In genomic region chr1:161198206-161198876, GRCh38 we compare ENCODE assay signal across 1 cellular context.
TF ChIP-seq lines count a peak whose summit lies in the region.

No MANE protein-coding gene starts in this region.

TF ChIP-seq in GM23338, 12 proteins besides CTCF, POLR2A, EP300 and RAD21 (continued from another document):
- TF ChIP-seq ZNF462 (CRISPR knock-in tag; IDR thresholded peaks at IDR 0.05) (no peak), REST (IDR thresholded peaks at IDR 0.05; ENCODE audit: unreplicated experiment) (no peak), ZNF331 (CRISPR knock-in tag; IDR thresholded peaks at IDR 0.05; ENCODE audit: low read depth) (no peak)
